1 cellular context compared by ENCODE assay signal in genomic region chr1:10299174-10299573, GRCh38.
TF ChIP-seq lines count a peak whose summit lies in the region.

No MANE protein-coding gene starts in this region.

TF ChIP-seq in GM23338, 12 proteins besides CTCF, POLR2A, EP300 and RAD21 (continued from another document):
- TF ChIP-seq, protein P1, sequence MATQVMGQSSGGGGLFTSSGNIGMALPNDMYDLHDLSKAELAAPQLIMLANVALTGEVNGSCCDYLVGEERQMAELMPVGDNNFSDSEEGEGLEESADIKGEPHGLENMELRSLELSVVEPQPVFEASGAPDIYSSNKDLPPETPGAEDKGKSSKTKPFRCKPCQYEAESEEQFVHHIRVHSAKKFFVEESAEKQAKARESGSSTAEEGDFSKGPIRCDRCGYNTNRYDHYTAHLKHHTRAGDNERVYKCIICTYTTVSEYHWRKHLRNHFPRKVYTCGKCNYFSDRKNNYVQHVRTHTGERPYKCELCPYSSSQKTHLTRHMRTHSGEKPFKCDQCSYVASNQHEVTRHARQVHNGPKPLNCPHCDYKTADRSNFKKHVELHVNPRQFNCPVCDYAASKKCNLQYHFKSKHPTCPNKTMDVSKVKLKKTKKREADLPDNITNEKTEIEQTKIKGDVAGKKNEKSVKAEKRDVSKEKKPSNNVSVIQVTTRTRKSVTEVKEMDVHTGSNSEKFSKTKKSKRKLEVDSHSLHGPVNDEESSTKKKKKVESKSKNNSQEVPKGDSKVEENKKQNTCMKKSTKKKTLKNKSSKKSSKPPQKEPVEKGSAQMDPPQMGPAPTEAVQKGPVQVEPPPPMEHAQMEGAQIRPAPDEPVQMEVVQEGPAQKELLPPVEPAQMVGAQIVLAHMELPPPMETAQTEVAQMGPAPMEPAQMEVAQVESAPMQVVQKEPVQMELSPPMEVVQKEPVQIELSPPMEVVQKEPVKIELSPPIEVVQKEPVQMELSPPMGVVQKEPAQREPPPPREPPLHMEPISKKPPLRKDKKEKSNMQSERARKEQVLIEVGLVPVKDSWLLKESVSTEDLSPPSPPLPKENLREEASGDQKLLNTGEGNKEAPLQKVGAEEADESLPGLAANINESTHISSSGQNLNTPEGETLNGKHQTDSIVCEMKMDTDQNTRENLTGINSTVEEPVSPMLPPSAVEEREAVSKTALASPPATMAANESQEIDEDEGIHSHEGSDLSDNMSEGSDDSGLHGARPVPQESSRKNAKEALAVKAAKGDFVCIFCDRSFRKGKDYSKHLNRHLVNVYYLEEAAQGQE (IDR thresholded peaks at IDR 0.05; ENCODE audit: unreplicated experiment): no peak
- TF ChIP-seq EZH2 (IDR thresholded peaks at IDR 0.05; ENCODE audit: low read depth, unreplicated experiment): no peak
